ENCODE assay signal across 8 cellular contexts in genomic region chr3:48472923-48473616, GRCh38. TPM values are rescaled to one million over a fixed set of nuclear protein-coding genes. Genes with fewer than 3 reads are reported as not detected.
DNase-seq lines count a peak whose midpoint lies in the region; ATAC-seq, FAIRE-seq and TF ChIP-seq lines count a peak whose summit lies in the region.

No MANE protein-coding gene starts in this region.

- H3K36me3 ChIP-seq in body of pancreas (replicated peaks in 1 of 2; ENCODE audit: insufficient read depth in 1 of 2, low read depth in 2 of 2) (peaks cover 0 to 2% of the 10 kb centered on the region in 2 donors), gastrocnemius medialis (peaks cover 0 to 9% of the 10 kb centered on the region in 2 donors)

- DNase-seq in NCI-H187 (lab: John Stamatoyannopoulos, UW) (peak; percentile 16 to 68), NCI-H187 treated with DMSO at 0.1 percent for 48 hours (lab: John Stamatoyannopoulos, UW) (no peak), NCI-H2029 treated with DMSO at 0.1 percent for 48 hours (lab: John Stamatoyannopoulos, UW) (peak; percentile 58), body of pancreas (peak; percentile 86 to 94 (median 92)), gastrocnemius medialis (peak; percentile 66 to 75)

- H3K4me1 ChIP-seq in body of pancreas, result peaks cover 50% of the 10 kb centered on the region
- peaks cover 30 to 31% of the 10 kb centered on the region in 2 donors for H3K4me1 ChIP-seq in gastrocnemius medialis

- ATAC-seq in HG02938 (IDR thresholded peaks at IDR 0.05; ENCODE audit: unreplicated experiment) (peak; percentile 84), body of pancreas (peak; percentile 88), gastrocnemius medialis (peak; percentile 78 to 81)

- TF ChIP-seq CTCF in body of pancreas (IDR thresholded peaks at IDR 0.05) (peak in 6 of 7 experiments; percentile 23 to 57 (median 44)), gastrocnemius medialis (IDR thresholded peaks at IDR 0.05 in 4 of 5, conservative IDR thresholded peaks at IDR 0.05 in 1 of 5) (peak; percentile 22 to 56 (median 42))

- H3K9me3 ChIP-seq in body of pancreas (no peaks in the 10 kb centered on the region), gastrocnemius medialis (no peaks in the 10 kb centered on the region)

- H3K27me3 ChIP-seq in body of pancreas (no peaks in the 10 kb centered on the region), gastrocnemius medialis (no peaks in the 10 kb centered on the region)

- WGBS in body of pancreas, 2 donors, result 2 to 3% methylated on average over 6 to 17 of the region's 17 CpGs

- intact Hi-C loops in body of pancreas (cut with DNase I), result no loop called here
- intact Hi-C loops in gastrocnemius medialis (cut with DNase I; ENCODE audit: low total_unique reads), result no loop called here

- peak; percentile 56 for FAIRE-seq in TTC549 (lab: Jason Lieb, UNC)

- TF ChIP-seq POLR2A in body of pancreas (IDR thresholded peaks at IDR 0.05) (peak; percentile 40 to 79 (median 78)), gastrocnemius medialis (IDR thresholded peaks at IDR 0.05) (peak; percentile 45 to 76)

- H3K4me3 ChIP-seq in body of pancreas, result peak overlapping the region; percentile 42 to 79
- H3K4me3 ChIP-seq in iPS-11a (ENCODE audit: low read depth, low read length), result peak overlapping the region; percentile 78
- peak overlapping the region; percentile 62 to 79 (median 65) for H3K4me3 ChIP-seq in gastrocnemius medialis

- in situ Hi-C loops in gastrocnemius medialis (cut with MboI; ENCODE audit: low sequenced_read_pairs in 4 of 4), result no loop called here

- H3K27ac ChIP-seq in body of pancreas, result peak overlapping the region; percentile 93 to 98 (median 96)
- H3K27ac ChIP-seq in gastrocnemius medialis, result peak overlapping the region; percentile 87 to 100 (median 90)

RNA-seq across cellular contexts. Expression of gene ATRIP, which starts 26.5 kb away (rescaled TPM):
- 1 to 10 TPM; 2.6 to 4.3 TPM for total RNA-seq in body of pancreas
- 1 to 10 TPM; 4.8 to 7.2 (median 7.0) TPM for total RNA-seq in gastrocnemius medialis

RNA-seq across cellular contexts. Expression of gene SHISA5, which starts 30.9 kb away (rescaled TPM):
- total RNA-seq in body of pancreas, result 10 to 100 TPM; 46.5 to 48.5 TPM
- 10 to 100 TPM; 17.0 to 31.6 (median 23.4) TPM for total RNA-seq in gastrocnemius medialis

RNA-seq across cellular contexts. Expression of gene TMA7, which starts 33.0 kb away (rescaled TPM):
- total RNA-seq in body of pancreas (100 to 1,000 TPM; 113 to 156 TPM), gastrocnemius medialis (100 to 1,000 TPM; 202 to 353 (median 294) TPM)

RNA-seq across cellular contexts. Expression of gene CCDC51, which starts 33.2 kb away (rescaled TPM):
- total RNA-seq in body of pancreas (1 to 10 TPM in 1 of 2 donors, under 1 TPM in 1; 0.33 to 2.6 TPM), gastrocnemius medialis (10 to 100 TPM in 2 of 4 donors, 1 to 10 TPM in 2; 4.9 to 12.2 (median 9.9) TPM)

RNA-seq across cellular contexts. Expression of gene PLXNB1, which starts 43.2 kb away (rescaled TPM):
- 100 to 1,000 TPM; 118 to 311 TPM for total RNA-seq in body of pancreas
- 1 to 10 TPM; 2.8 to 7.2 (median 3.5) TPM for total RNA-seq in gastrocnemius medialis
